In genomic region chr1:167161762-167162161, GRCh38 we compare ENCODE assay signal across 22 cellular contexts.
"Had no signal": no experiment of that assay in that cellular context is flagged by ENCODE, and none has a peak within 500 bp of the region (broad histone marks: within the 10 kb centered on the region; RNA-seq: fewer than 3 reads in every experiment).

No MANE protein-coding gene starts in this region.

- H3K36me3 Mint-ChIP-seq: activated naive CD4-positive, alpha-beta T cell treated with anti-CD3 and anti-CD28 coated beads, Interleukin-2, amount 10 ng/mL, durations not matched to agents 7 days and 5 days had no signal

- H3K36me3 ChIP-seq: colonic mucosa, esophagus muscularis mucosa, heart right ventricle, suprapubic skin, upper lobe of right lung had no signal

- H3K27ac ChIP-seq: esophagus muscularis mucosa, heart right ventricle, suprapubic skin, upper lobe of right lung had no signal

- H3K9me3 ChIP-seq: colonic mucosa, suprapubic skin, upper lobe of right lung had no signal

- H3K4me1 Mint-ChIP-seq: central memory CD8-positive, alpha-beta T cell had no signal

- DNase-seq: activated CD4-positive, alpha-beta T cell treated with anti-CD3 and anti-CD28 coated beads, Interleukin-2, amount 10 ng/mL, durations not matched to agents 7 days and 5 days; activated CD8-positive, alpha-beta T cell treated with anti-CD3 and anti-CD28 coated beads, Interleukin-2, amount 10 ng/mL, durations not matched to agents 7 days and 5 days; activated naive CD4-positive, alpha-beta T cell treated with anti-CD3 and anti-CD28 coated beads, Interleukin-2, amount 10 ng/mL, durations not matched to agents 7 days and 5 days; activated naive CD8-positive, alpha-beta T cell treated with anti-CD3 and anti-CD28 coated beads, Interleukin-2, amount 50 U/mL, for 24 hours; activated T-cell treated with anti-CD3 and anti-CD28 coated beads, Interleukin-2, amount 50 U/mL, for 24 hours; anterior cingulate cortex; colonic mucosa; heart right ventricle; kidney glomerular epithelial cell; mesenchymal stem cell; stimulated activated CD4-positive, alpha-beta T cell treated with anti-CD3 and anti-CD28 coated beads, Interleukin-12 subunit alpha, Interleukin-12 subunit beta, amount 100 ng/mL, for 4 hours; stimulated activated CD4-positive, alpha-beta T cell treated with anti-CD3 and anti-CD28 coated beads, Interleukin-1b, Interleukin-23, amount 100 ng/mL, for 48 hours; stimulated activated CD8-positive, alpha-beta memory T cell treated with anti-CD3 and anti-CD28 coated beads, Interleukin-4, amount 100 ng/mL, for 48 hours; stimulated activated naive CD8-positive, alpha-beta T cell treated with anti-CD3 and anti-CD28 coated beads, Interleukin-15, Interleukin-2, amounts not matched to agents 100 U/mL and 50 U/mL, for 24 hours; upper lobe of right lung had no signal

- H3K4me3 Mint-ChIP-seq: activated CD4-positive, alpha-beta T cell treated with anti-CD3 and anti-CD28 coated beads, Interleukin-2, amount 10 ng/mL, durations not matched to agents 7 days and 5 days; activated CD8-positive, alpha-beta T cell treated with anti-CD3 and anti-CD28 coated beads, Interleukin-2, amount 10 ng/mL, durations not matched to agents 7 days and 5 days; activated naive CD4-positive, alpha-beta T cell treated with anti-CD3 and anti-CD28 coated beads, Interleukin-2, amount 10 ng/mL, durations not matched to agents 7 days and 5 days; activated naive CD8-positive, alpha-beta T cell treated with anti-CD3 and anti-CD28 coated beads, Interleukin-2, amount 50 U/mL, for 24 hours; activated T-cell treated with anti-CD3 and anti-CD28 coated beads, Interleukin-2, amount 50 U/mL, for 24 hours; central memory CD8-positive, alpha-beta T cell; nephron; T-helper 1 cell treated with Interleukin-12 subunit alpha and Interleukin-12 subunit beta and Interleukin-4 antibody, amounts not matched to agents 30 μg/mL and 1 μg/mL, for 36 hours had no signal

- H3K27me3 ChIP-seq: colonic mucosa, suprapubic skin had no signal

- H3K27ac Mint-ChIP-seq: activated CD4-positive, alpha-beta T cell treated with anti-CD3 and anti-CD28 coated beads, Interleukin-2, amount 10 ng/mL, durations not matched to agents 7 days and 5 days; activated CD8-positive, alpha-beta T cell treated with anti-CD3 and anti-CD28 coated beads, Interleukin-2, amount 10 ng/mL, durations not matched to agents 7 days and 5 days; activated naive CD4-positive, alpha-beta T cell treated with anti-CD3 and anti-CD28 coated beads, Interleukin-2, amount 10 ng/mL, durations not matched to agents 7 days and 5 days; activated naive CD8-positive, alpha-beta T cell treated with anti-CD3 and anti-CD28 coated beads, Interleukin-2, amount 50 U/mL, for 24 hours; activated T-cell treated with anti-CD3 and anti-CD28 coated beads, Interleukin-2, amount 50 U/mL, for 24 hours; activated T-helper 2 cell treated with anti-CD3 and anti-CD28 coated beads, Interferon-gamma antibody, Interleukin-2, Interleukin-4, amounts not matched to agents 10 μg/mL and 5 μg/mL and 100 μg/mL, durations not matched to agents 14 hours and 24 hours and 36 hours; T-helper 1 cell treated with Interleukin-12 subunit alpha and Interleukin-12 subunit beta and Interleukin-4 antibody, amounts not matched to agents 30 μg/mL and 1 μg/mL, for 36 hours had no signal

- H3K4me1 ChIP-seq: esophagus muscularis mucosa, heart right ventricle, suprapubic skin, upper lobe of right lung had no signal

- ATAC-seq: activated CD4-positive, CD25-positive, alpha-beta regulatory T cell treated with anti-CD3 and anti-CD28 coated beads, Interleukin-2, amount 50 U/mL, for 24 hours; activated CD8-positive, alpha-beta T cell treated with anti-CD3 and anti-CD28 coated beads, Interleukin-2, amount 10 ng/mL, durations not matched to agents 7 days and 5 days; activated naive CD8-positive, alpha-beta T cell treated with anti-CD3 and anti-CD28 coated beads, Interleukin-2, amount 50 U/mL, for 24 hours; heart right ventricle; stimulated activated naive CD8-positive, alpha-beta T cell treated with anti-CD3 and anti-CD28 coated beads, Interleukin-15, Interleukin-2, amounts not matched to agents 100 U/mL and 50 U/mL, for 24 hours; upper lobe of right lung had no signal

- H3K4me3 ChIP-seq: colonic mucosa, esophagus muscularis mucosa, heart right ventricle, suprapubic skin, upper lobe of right lung had no signal

- H3K9me3 Mint-ChIP-seq: activated naive CD4-positive, alpha-beta T cell treated with anti-CD3 and anti-CD28 coated beads, Interleukin-2, amount 10 ng/mL, durations not matched to agents 7 days and 5 days; activated T-cell treated with anti-CD3 and anti-CD28 coated beads, Interleukin-2, amount 50 U/mL, for 24 hours; activated T-helper 2 cell treated with anti-CD3 and anti-CD28 coated beads, Interferon-gamma antibody, Interleukin-2, Interleukin-4, amounts not matched to agents 10 μg/mL and 5 μg/mL and 100 μg/mL, durations not matched to agents 14 hours and 24 hours and 36 hours; central memory CD8-positive, alpha-beta T cell; nephron; T-helper 1 cell treated with Interleukin-12 subunit alpha and Interleukin-12 subunit beta and Interleukin-4 antibody, amounts not matched to agents 30 μg/mL and 1 μg/mL, for 36 hours had no signal
